In genomic region chr11:102453286-102453797, GRCh38 we compare ENCODE assay signal across 8 cellular contexts. TPM values are rescaled to one million over a fixed set of nuclear protein-coding genes. Genes with fewer than 3 reads are reported as not detected.
DNase-seq lines count a peak whose midpoint lies in the region; ATAC-seq lines count a peak whose summit lies in the region.

No MANE protein-coding gene starts in this region.

- peak overlapping the region; percentile 98 to 100 (median 98) for H3K27ac Mint-ChIP-seq in CD4-positive, CD25-positive, alpha-beta regulatory T cell
- H3K27ac Mint-ChIP-seq in IgD-negative memory B cell (peak overlapping the region; percentile 96 to 99 (median 98)), immature natural killer cell (peak overlapping the region; percentile 80 to 97 (median 94))
- H3K27ac Mint-ChIP-seq in activated naive CD8-positive, alpha-beta T cell treated with anti-CD3 and anti-CD28 coated beads, Interleukin-2, amount 10 ng/mL, durations not matched to agents 7 days and 5 days: peak overlapping the region; percentile 96

- H3K9me3 ChIP-seq in CD4-positive, CD25-positive, alpha-beta regulatory T cell (ENCODE audit: control insufficient read depth in 2 of 2, low read length in 2 of 2): no peaks in the 10 kb centered on the region

- no peak for ATAC-seq in CD4-positive, CD25-positive, alpha-beta regulatory T cell (ENCODE audit: low read depth in 2 of 2)
- no peak for ATAC-seq in activated naive CD8-positive, alpha-beta T cell treated with anti-CD3 and anti-CD28 coated beads, Interleukin-2, amount 10 ng/mL, durations not matched to agents 7 days and 5 days (ENCODE audit: low read depth)
- no peak for ATAC-seq in GM18520 (IDR thresholded peaks at IDR 0.05; ENCODE audit: unreplicated experiment)

- POLR2A ChIA-PET in activated naive CD8-positive, alpha-beta T cell treated with anti-CD3 and anti-CD28 coated beads, Interleukin-2, amount 10 ng/mL, durations not matched to agents 7 days and 5 days (lab: Charles Lee): interaction anchor here (1.1 to 1.9 kb wide), 6 partner anchors 9 to 31 kb away, joined by 3 to 5 read pairs (median 4); no protein-coding TSS in a partner anchor

- H3K27me3 ChIP-seq in CD4-positive, CD25-positive, alpha-beta regulatory T cell (ENCODE audit: control insufficient read depth, insufficient read depth, low read length): no peaks in the 10 kb centered on the region

- peaks cover 6% of the 10 kb centered on the region for H3K36me3 Mint-ChIP-seq in CD4-positive, CD25-positive, alpha-beta regulatory T cell
- H3K36me3 Mint-ChIP-seq in IgD-negative memory B cell (no peaks in the 10 kb centered on the region), immature natural killer cell (no peaks in the 10 kb centered on the region)
- peaks cover 25% of the 10 kb centered on the region for H3K36me3 Mint-ChIP-seq in activated naive CD8-positive, alpha-beta T cell treated with anti-CD3 and anti-CD28 coated beads, Interleukin-2, amount 10 ng/mL, durations not matched to agents 7 days and 5 days

- H3K27me3 Mint-ChIP-seq in CD4-positive, CD25-positive, alpha-beta regulatory T cell: no peaks in the 10 kb centered on the region
- no peaks in the 10 kb centered on the region for H3K27me3 Mint-ChIP-seq in IgD-negative memory B cell
- H3K27me3 Mint-ChIP-seq in activated naive CD8-positive, alpha-beta T cell treated with anti-CD3 and anti-CD28 coated beads, Interleukin-2, amount 10 ng/mL, durations not matched to agents 7 days and 5 days: no peaks in the 10 kb centered on the region
- H3K27me3 Mint-ChIP-seq in immature natural killer cell (ENCODE audit: low read depth in 3 of 3): peaks cover 3 to 21% (median 19%) of the 10 kb centered on the region in 3 donors

- H3K27ac ChIP-seq in CD4-positive, CD25-positive, alpha-beta regulatory T cell (ENCODE audit: insufficient read depth, low read length, poor library complexity, severe bottlenecking): peak overlapping the region; percentile 82

- DNase-seq in CD4-positive, CD25-positive, alpha-beta regulatory T cell: peak in 2 of 3 donors; percentile 32 to 48
- DNase-seq in activated naive CD8-positive, alpha-beta T cell treated with anti-CD3 and anti-CD28 coated beads, Interleukin-2, amount 10 ng/mL, durations not matched to agents 7 days and 5 days: no peak
- no peak for DNase-seq in immature natural killer cell
- DNase-seq in stimulated activated CD4-positive, alpha-beta T cell treated with anti-CD3 and anti-CD28 coated beads, TNF-alpha, amount 100 ng/mL, for 4 hours (ENCODE audit: low read depth in 3 of 3): peak; percentile 23 to 43 (median 40)
- DNase-seq in NCI-H774 (lab: John Stamatoyannopoulos, UW): no peak
- DNase-seq in KBM-7: no peak

- H3K4me1 ChIP-seq in CD4-positive, CD25-positive, alpha-beta regulatory T cell (ENCODE audit: control insufficient read depth, insufficient read depth, low read length, poor library complexity, severe bottlenecking): peaks cover 41% of the 10 kb centered on the region

- peaks cover 4% of the 10 kb centered on the region for H3K36me3 ChIP-seq in CD4-positive, CD25-positive, alpha-beta regulatory T cell (ENCODE audit: control insufficient read depth, insufficient read depth, low read length)

- no peaks in the 10 kb centered on the region for H3K9me3 Mint-ChIP-seq in CD4-positive, CD25-positive, alpha-beta regulatory T cell
- no peaks in the 10 kb centered on the region for H3K9me3 Mint-ChIP-seq in IgD-negative memory B cell
- no peaks in the 10 kb centered on the region for H3K9me3 Mint-ChIP-seq in activated naive CD8-positive, alpha-beta T cell treated with anti-CD3 and anti-CD28 coated beads, Interleukin-2, amount 10 ng/mL, durations not matched to agents 7 days and 5 days
- no peaks in the 10 kb centered on the region for H3K9me3 Mint-ChIP-seq in immature natural killer cell

- in situ Hi-C loops in KBM-7 (cut with MboI; ENCODE audit: low pct_unique_long_range_greater_than_20kb, low sequenced_read_pairs): no loop called here

- H3K4me3 Mint-ChIP-seq in CD4-positive, CD25-positive, alpha-beta regulatory T cell: peak overlapping the region; percentile 92 to 98 (median 97)
- H3K4me3 Mint-ChIP-seq in IgD-negative memory B cell: peak overlapping the region; percentile 94 to 100 (median 98)
- H3K4me3 Mint-ChIP-seq in activated naive CD8-positive, alpha-beta T cell treated with anti-CD3 and anti-CD28 coated beads, Interleukin-2, amount 10 ng/mL, durations not matched to agents 7 days and 5 days: peak overlapping the region; percentile 98
- peak overlapping the region; percentile 95 to 98 (median 96) for H3K4me3 Mint-ChIP-seq in immature natural killer cell

- H3K4me3 ChIP-seq in CD4-positive, CD25-positive, alpha-beta regulatory T cell (ENCODE audit: low read depth, low read length): peak overlapping the region; percentile 72

- peaks cover 30 to 69% (median 52%) of the 10 kb centered on the region in 4 donors for H3K4me1 Mint-ChIP-seq in CD4-positive, CD25-positive, alpha-beta regulatory T cell
- H3K4me1 Mint-ChIP-seq in IgD-negative memory B cell: peaks cover 37 to 48% (median 45%) of the 10 kb centered on the region in 3 donors
- H3K4me1 Mint-ChIP-seq in activated naive CD8-positive, alpha-beta T cell treated with anti-CD3 and anti-CD28 coated beads, Interleukin-2, amount 10 ng/mL, durations not matched to agents 7 days and 5 days: peaks cover 60% of the 10 kb centered on the region
- H3K4me1 Mint-ChIP-seq in immature natural killer cell: peaks cover 47 to 59% of the 10 kb centered on the region in 2 donors

RNA-seq across cellular contexts. Expression of gene TMEM123, which starts 0.8 kb away (rescaled TPM):
- total RNA-seq in CD4-positive, CD25-positive, alpha-beta regulatory T cell: 330 TPM
- polyA plus RNA-seq in CD4-positive, CD25-positive, alpha-beta regulatory T cell: 100 to 1,000 TPM; 583 to 771 (median 683) TPM
- 179 TPM for polyA plus RNA-seq in IgD-negative memory B cell
- 100 to 1,000 TPM; 490 to 493 TPM for total RNA-seq in activated naive CD8-positive, alpha-beta T cell treated with anti-CD3 and anti-CD28 coated beads, Interleukin-2, amount 10 ng/mL, durations not matched to agents 7 days and 5 days
- polyA plus RNA-seq in immature natural killer cell: 100 to 1,000 TPM; 288 to 309 (median 289) TPM

Comparison
In these comparisons a context has a peak if more than half of its experiments do, and no peak if none do; other contexts are left out.
1. DNase-seq: peak in CD4-positive, CD25-positive, alpha-beta regulatory T cell (2 of 3) and stimulated activated CD4-positive, alpha-beta T cell treated with anti-CD3 and anti-CD28 coated beads, TNF-alpha, amount 100 ng/mL, for 4 hours (3 of 3); none in activated naive CD8-positive, alpha-beta T cell treated with anti-CD3 and anti-CD28 coated beads, Interleukin-2, amount 10 ng/mL, durations not matched to agents 7 days and 5 days (single experiment), immature natural killer cell (0 of 3), NCI-H774 (single experiment) and KBM-7 (single experiment).
2. Peak in every context shown above with its lines, with median percentiles within 50 percentile points of each other: H3K27ac Mint-ChIP-seq and H3K4me3 Mint-ChIP-seq.